In genomic region chr16:9114112-9114511, GRCh38 we compare ENCODE assay signal across 11 cellular contexts. TPM values are rescaled to one million over a fixed set of nuclear protein-coding genes. Genes with fewer than 3 reads are reported as not detected.
DNase-seq lines count a peak whose midpoint lies in the region; ATAC-seq, FAIRE-seq and TF ChIP-seq lines count a peak whose summit lies in the region.
"Had no signal": no experiment of that assay in that cellular context is flagged by ENCODE, and none has a peak within 500 bp of the region (broad histone marks: within the 10 kb centered on the region; RNA-seq: fewer than 3 reads in every experiment).

No MANE protein-coding gene starts in this region.

- ATAC-seq in naive thymus-derived CD4-positive, alpha-beta T cell = no peak
- no peak for ATAC-seq in HG02970 (IDR thresholded peaks at IDR 0.05; ENCODE audit: low FRiP score, unreplicated experiment)

- H3K4me3 Mint-ChIP-seq in CD4-positive, alpha-beta memory T cell = peak overlapping the region in 6 of 8 donors; percentile 2 to 71 (median 43)
- H3K4me3 Mint-ChIP-seq in astrocyte (ENCODE audit: unreplicated experiment) = no peak overlapping the region
- H3K4me3 Mint-ChIP-seq in naive thymus-derived CD4-positive, alpha-beta T cell = peak overlapping the region in 9 of 10 donors; percentile 2 to 70 (median 39)

- peaks cover 30 to 86% of the 10 kb centered on the region in 2 donors for H3K36me3 Mint-ChIP-seq in CD4-positive, alpha-beta memory T cell
- H3K36me3 Mint-ChIP-seq in astrocyte (ENCODE audit: low read depth, unreplicated experiment) = peaks cover 18% of the 10 kb centered on the region
- H3K36me3 Mint-ChIP-seq in naive thymus-derived CD4-positive, alpha-beta T cell = peaks cover 5 to 47% (median 35%) of the 10 kb centered on the region in 5 donors

- peaks cover 63 to 97% (median 79%) of the 10 kb centered on the region in 4 donors for H3K4me1 Mint-ChIP-seq in CD4-positive, alpha-beta memory T cell
- H3K4me1 Mint-ChIP-seq in astrocyte (ENCODE audit: low read depth, unreplicated experiment) = peaks cover 78% of the 10 kb centered on the region
- H3K4me1 Mint-ChIP-seq in naive thymus-derived CD4-positive, alpha-beta T cell = peaks cover 60 to 99% (median 93%) of the 10 kb centered on the region in 7 donors

- intact Hi-C loops in CD4-positive, alpha-beta memory T cell (cut with micrococcal nuclease) = no loop called here
- intact Hi-C loops in naive thymus-derived CD4-positive, alpha-beta T cell (cut with micrococcal nuclease) = no loop called here

- H3K9me3 ChIP-seq in CD4-positive, alpha-beta memory T cell (ENCODE audit: control insufficient read depth in 1 of 2, low read length in 2 of 2) = no peaks in the 10 kb centered on the region
- H3K9me3 ChIP-seq in astrocyte (ENCODE audit: insufficient read depth, low read depth, low read length) = no peaks in the 10 kb centered on the region
- no peaks in the 10 kb centered on the region for H3K9me3 ChIP-seq in naive thymus-derived CD4-positive, alpha-beta T cell (ENCODE audit: control insufficient read depth in 2 of 3, low read length in 3 of 3)

- POLR2A ChIA-PET in CD4-positive, alpha-beta memory T cell (lab: Charles Lee; ENCODE audit: partially characterized antibody) = interaction anchor here (0.6 to 1.5 kb wide), 2 partner anchors 17 to 22 kb away, joined by 3 to 4 read pairs; no protein-coding TSS in a partner anchor
- POLR2A ChIA-PET in naive thymus-derived CD4-positive, alpha-beta T cell (lab: Charles Lee) = interaction anchor here (0.9 kb wide), 1 partner anchor 15 kb away, joined by 3 read pairs; no protein-coding TSS in a partner anchor

- H2AFZ ChIP-seq in astrocyte (ENCODE audit: low read depth, low read length) = no peak overlapping the region

- H3K4me2 ChIP-seq in astrocyte (ENCODE audit: low read length) = no peak overlapping the region

- H3K9ac ChIP-seq in astrocyte (ENCODE audit: low read length) = no peak overlapping the region

- DNase-seq in CD4-positive, alpha-beta memory T cell = no peak
- DNase-seq in HL-60 (ENCODE audit: low read depth in 1 of 2, low spot score in 1 of 2) = no peak
- no peak for DNase-seq in astrocyte (ENCODE audit: low read depth)
- DNase-seq in naive thymus-derived CD4-positive, alpha-beta T cell = no peak
- no peak for DNase-seq in stimulated activated CD4-positive, alpha-beta T cell treated with anti-CD3 and anti-CD28 coated beads, Interleukin-2, amount 100 ng/mL, for 24 hours
- no peak for DNase-seq in stimulated activated CD8-positive, alpha-beta memory T cell treated with anti-CD3 and anti-CD28 coated beads, Interleukin-4, amount 100 ng/mL, for 48 hours
- DNase-seq: amygdala, DMS 273 treated with DMSO at 0.1 percent for 48 hours, foreskin fibroblast had no signal

- no peaks in the 10 kb centered on the region for H3K9me3 Mint-ChIP-seq in CD4-positive, alpha-beta memory T cell
- no peaks in the 10 kb centered on the region for H3K9me3 Mint-ChIP-seq in astrocyte (ENCODE audit: unreplicated experiment)
- H3K9me3 Mint-ChIP-seq in naive thymus-derived CD4-positive, alpha-beta T cell = peaks cover 0 to 2% (median 0%) of the 10 kb centered on the region in 11 donors

- FAIRE-seq in astrocyte (lab: Jason Lieb, UNC) = no peak
- FAIRE-seq: islet of Langerhans had no signal

- H3K36me3 ChIP-seq in CD4-positive, alpha-beta memory T cell (ENCODE audit: insufficient read depth, low read length) = peaks cover 48% of the 10 kb centered on the region
- peaks cover 30% of the 10 kb centered on the region for H3K36me3 ChIP-seq in astrocyte (ENCODE audit: insufficient read depth, low read length)
- peaks cover 0 to 27% (median 18%) of the 10 kb centered on the region in 3 experiments for H3K36me3 ChIP-seq in naive thymus-derived CD4-positive, alpha-beta T cell (ENCODE audit: control insufficient read depth in 2 of 3, insufficient read depth in 3 of 3, low read length in 3 of 3)

- H3K27ac Mint-ChIP-seq in CD4-positive, alpha-beta memory T cell = peak overlapping the region; percentile 53 to 87 (median 81)
- H3K27ac Mint-ChIP-seq in astrocyte (ENCODE audit: unreplicated experiment) = peak overlapping the region; percentile 71
- H3K27ac Mint-ChIP-seq in naive thymus-derived CD4-positive, alpha-beta T cell = peak overlapping the region; percentile 19 to 89 (median 83)

- H3K27ac ChIP-seq in CD4-positive, alpha-beta memory T cell (ENCODE audit: low read depth, low read length) = peak overlapping the region; percentile 8
- H3K27ac ChIP-seq in HL-60 (replicated peaks) = peak overlapping the region; percentile 4; the same call in 1 of the 2 replicates
- peak overlapping the region; percentile 51 for H3K27ac ChIP-seq in astrocyte (ENCODE audit: low read depth, low read length)
- H3K27ac ChIP-seq in naive thymus-derived CD4-positive, alpha-beta T cell (ENCODE audit: low read depth, low read length) = no peak overlapping the region

- H3K79me2 ChIP-seq in astrocyte (ENCODE audit: insufficient read depth, low read length) = peaks cover 98% of the 10 kb centered on the region

- H3K27me3 ChIP-seq in CD4-positive, alpha-beta memory T cell (ENCODE audit: insufficient read depth, low read length) = no peaks in the 10 kb centered on the region
- H3K27me3 ChIP-seq in HL-60 (ENCODE audit: insufficient read depth, poor library complexity, severe bottlenecking) (no peaks in the 10 kb centered on the region), astrocyte (ENCODE audit: insufficient read depth, low read length) (no peaks in the 10 kb centered on the region)
- no peaks in the 10 kb centered on the region for H3K27me3 ChIP-seq in naive thymus-derived CD4-positive, alpha-beta T cell (ENCODE audit: control insufficient read depth in 2 of 2, insufficient read depth in 2 of 2, low read length in 2 of 2)

- peaks cover 99% of the 10 kb centered on the region for H4K20me1 ChIP-seq in astrocyte (ENCODE audit: insufficient read depth, low read length)

- CTCF ChIA-PET in CD4-positive, alpha-beta memory T cell (lab: Charles Lee; ENCODE audit: partially characterized antibody) = interaction anchor here (0.7 to 1.8 kb wide), 2 partner anchors 12 to 25 kb away, joined by 4 to 8 read pairs; no protein-coding TSS in a partner anchor
- CTCF ChIA-PET in naive thymus-derived CD4-positive, alpha-beta T cell (lab: Charles Lee) = no interaction called here

- peaks cover 77% of the 10 kb centered on the region for H3K4me1 ChIP-seq in CD4-positive, alpha-beta memory T cell (ENCODE audit: insufficient read depth, low read length)
- H3K4me1 ChIP-seq in astrocyte (ENCODE audit: insufficient read depth, low read length) = peaks cover 70% of the 10 kb centered on the region
- peaks cover 36 to 52% of the 10 kb centered on the region in 2 donors for H3K4me1 ChIP-seq in naive thymus-derived CD4-positive, alpha-beta T cell (ENCODE audit: control insufficient read depth in 2 of 2, insufficient read depth in 2 of 2, low read length in 2 of 2)

- H3K27me3 Mint-ChIP-seq in CD4-positive, alpha-beta memory T cell = no peaks in the 10 kb centered on the region
- no peaks in the 10 kb centered on the region for H3K27me3 Mint-ChIP-seq in astrocyte (ENCODE audit: low read depth, unreplicated experiment)
- H3K27me3 Mint-ChIP-seq in naive thymus-derived CD4-positive, alpha-beta T cell = no peaks in the 10 kb centered on the region

- no peak overlapping the region for H3K4me3 ChIP-seq in CD4-positive, alpha-beta memory T cell (ENCODE audit: low read length in 2 of 2)
- H3K4me3 ChIP-seq in HL-60 (replicated peaks; ENCODE audit: insufficient read depth, low read length) = no peak overlapping the region
- H3K4me3 ChIP-seq in astrocyte (ENCODE audit: insufficient read depth, low read depth, low read length) = no peak overlapping the region
- H3K4me3 ChIP-seq in naive thymus-derived CD4-positive, alpha-beta T cell (ENCODE audit: low read length) = no peak overlapping the region

- TF ChIP-seq CTCF in HL-60 (IDR thresholded peaks at IDR 0.05; ENCODE audit: insufficient read depth, low read length) (no peak), astrocyte (IDR thresholded peaks at IDR 0.05; ENCODE audit: insufficient read depth, low read depth, low read length) (no peak)

RNA-seq across cellular contexts. Expression of gene HAPSTR1, which starts 22.7 kb away (rescaled TPM):
- 10 to 100 TPM; 89.6 to 90.5 TPM for total RNA-seq in CD4-positive, alpha-beta memory T cell
- 10 to 100 TPM in 1 of 2 donors, 1 to 10 TPM in 1; 7.2 to 21.1 TPM for polyA plus RNA-seq in CD4-positive, alpha-beta memory T cell
- total RNA-seq in astrocyte = 97.7 and 99.5 TPM in 2 replicates
- total RNA-seq in naive thymus-derived CD4-positive, alpha-beta T cell = 100 to 1,000 TPM in 2 of 5 experiments, 10 to 100 TPM in 3; 69.6 to 136 (median 87.3) TPM
- polyA plus RNA-seq in naive thymus-derived CD4-positive, alpha-beta T cell = 10 to 100 TPM; 11.4 to 17.5 TPM
